ENCODE assay signal across 12 cellular contexts in the genomic region with DNA sequence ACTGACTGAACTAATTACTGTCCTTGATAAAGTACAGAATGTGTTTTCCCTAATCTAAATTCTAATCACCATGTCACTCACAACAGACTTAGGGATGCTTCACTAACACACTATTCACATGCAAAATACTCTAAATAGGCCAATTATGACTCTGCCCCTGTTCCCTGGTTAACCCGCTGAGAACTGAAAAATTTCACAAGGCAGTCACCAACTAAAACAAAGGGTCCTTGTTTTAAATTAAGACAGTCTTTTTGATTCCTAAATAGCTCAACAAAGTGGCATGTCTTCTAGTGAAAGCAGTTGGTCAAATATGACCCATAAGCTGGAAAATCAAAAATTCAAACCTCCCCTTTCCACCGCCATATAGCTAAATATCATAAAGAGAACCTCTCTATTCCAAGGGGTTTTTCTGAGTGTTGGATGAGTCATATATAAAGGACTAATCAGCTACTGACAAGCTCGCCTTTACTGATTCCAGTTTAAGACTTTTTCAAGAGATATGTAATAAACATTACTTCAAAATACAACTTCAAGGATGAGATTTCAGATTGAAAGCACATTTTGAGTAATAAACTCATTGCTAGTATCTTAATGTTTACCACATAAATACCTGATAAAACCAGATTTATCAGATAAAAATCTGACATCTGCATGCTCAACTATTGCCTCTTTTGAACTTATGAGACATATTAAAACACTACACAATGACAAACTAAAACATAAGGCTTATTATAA.
DNase-seq lines count a peak whose midpoint lies in the region; ATAC-seq and TF ChIP-seq lines count a peak whose summit lies in the region.
"Had no signal": no experiment of that assay in that cellular context is flagged by ENCODE, and none has a peak within 500 bp of the region (broad histone marks: within the 10 kb centered on the region; RNA-seq: fewer than 3 reads in every experiment).

No MANE protein-coding gene starts in this region.

- H3K36me3 Mint-ChIP-seq in brain (no peaks in the 10 kb centered on the region), neural progenitor cell (peaks cover 6% of the 10 kb centered on the region)

- H3K27me3 ChIP-seq in neural progenitor cell = no peaks in the 10 kb centered on the region
- no peaks in the 10 kb centered on the region for H3K27me3 ChIP-seq in ovary

- peaks cover 38% of the 10 kb centered on the region for H3F3A ChIP-seq in neural progenitor cell (ENCODE audit: low read depth)

- peak overlapping the region; percentile 29 for H3K4me3 ChIP-seq in neural progenitor cell
- no peak overlapping the region for H3K4me3 ChIP-seq in ovary

- H3K27ac Mint-ChIP-seq in brain (peak overlapping the region; percentile 76 to 96 (median 94)), neural progenitor cell (no peak overlapping the region)

- peaks cover 91% of the 10 kb centered on the region for H3K79me2 ChIP-seq in neural progenitor cell (ENCODE audit: low read depth)

- no peaks in the 10 kb centered on the region for H3K9me3 ChIP-seq in neural progenitor cell (ENCODE audit: low read depth)
- no peaks in the 10 kb centered on the region for H3K9me3 ChIP-seq in ovary

- ATAC-seq in GM18907 (IDR thresholded peaks at IDR 0.05; ENCODE audit: unreplicated experiment) (peak; percentile 63), HG03097 (IDR thresholded peaks at IDR 0.05; ENCODE audit: low FRiP score, unreplicated experiment) (peak; percentile 39), GM19467 (IDR thresholded peaks at IDR 0.05; ENCODE audit: unreplicated experiment) (no peak)

- TF ChIP-seq EP300 in ovary (IDR thresholded peaks at IDR 0.05) = no peak

- H3K9ac ChIP-seq in neural progenitor cell = no peak overlapping the region

- peak; percentile 70 for DNase-seq in neural progenitor cell (ENCODE audit: low spot score)
- no peak for DNase-seq in EL
- DNase-seq in NCI-H146 (lab: John Stamatoyannopoulos, UW) = no peak
- no peak for DNase-seq in ovary
- DNase-seq: amniotic stem cell, KG1, NCI-H2081 treated with DMSO at 0.1 percent for 48 hours had no signal

- H2AFZ ChIP-seq in neural progenitor cell (replicated peaks) = no peak overlapping the region

- TF ChIP-seq POLR2A in ovary (IDR thresholded peaks at IDR 0.05) = no peak

- peak overlapping the region; percentile 76 for H3K27ac ChIP-seq in neural progenitor cell
- H3K27ac ChIP-seq in ovary = no peak overlapping the region
- H3K27ac ChIP-seq: C4-2B had no signal

- 93 to 99% (median 97%) methylated on average over 3 of the region's 3 CpGs for WGBS in ovary, 3 donors

- no peak for TF ChIP-seq CTCF in brain (conservative IDR thresholded peaks at IDR 0.05)
- no peak for TF ChIP-seq CTCF in neural progenitor cell (IDR thresholded peaks at IDR 0.05)
- no peak for TF ChIP-seq CTCF in ovary (IDR thresholded peaks at IDR 0.05)

- H4K20me1 ChIP-seq in neural progenitor cell (ENCODE audit: low read depth) = peaks cover 34% of the 10 kb centered on the region

- peaks cover 73% of the 10 kb centered on the region for H3K4me1 ChIP-seq in neural progenitor cell
- peaks cover 6% of the 10 kb centered on the region for H3K4me1 ChIP-seq in ovary (ENCODE audit: insufficient read depth)

- H3K36me3 ChIP-seq in neural progenitor cell (no peaks in the 10 kb centered on the region), ovary (no peaks in the 10 kb centered on the region)

- H3K4me2 ChIP-seq in neural progenitor cell = peak overlapping the region; percentile 77

- H3K9me3 Mint-ChIP-seq in brain (peaks cover 0 to 2% (median 0%) of the 10 kb centered on the region in 5 experiments), neural progenitor cell (peaks cover 2% of the 10 kb centered on the region)

- peaks cover 3% of the 10 kb centered on the region for H3K27me3 Mint-ChIP-seq in brain
- no peaks in the 10 kb centered on the region for H3K27me3 Mint-ChIP-seq in neural progenitor cell (ENCODE audit: insufficient read depth, low read depth)

- intact Hi-C loops in ovary (cut with DNase I) = loop anchor here in 1 of 4 donors (10.0 kb wide), 1 partner anchor 1717 kb away; no protein-coding TSS in a partner anchor

- H3K4me1 Mint-ChIP-seq in brain (peaks cover 93% of the 10 kb centered on the region), neural progenitor cell (peaks cover 38% of the 10 kb centered on the region)

- H3K4me3 Mint-ChIP-seq in brain = peak overlapping the region; percentile 55 to 91 (median 80)
- H3K4me3 Mint-ChIP-seq in neural progenitor cell = no peak overlapping the region
